In genomic region chr12:12072064-12072760, GRCh38 we compare ENCODE assay signal across 8 cellular contexts. TPM values are rescaled to one million over a fixed set of nuclear protein-coding genes. Genes with fewer than 3 reads are reported as not detected.
DNase-seq lines count a peak whose midpoint lies in the region; TF ChIP-seq lines count a peak whose summit lies in the region.

No MANE protein-coding gene starts in this region.

- no peak for TF ChIP-seq POLR2A in suprapubic skin (IDR thresholded peaks at IDR 0.05)

- H3K4me3 ChIP-seq in GM12865 (ENCODE audit: low read depth, low read length) = peak overlapping the region; percentile 40
- H3K4me3 ChIP-seq in OCI-LY3 (ENCODE audit: low read length) = peak overlapping the region; percentile 71
- H3K4me3 ChIP-seq in smooth muscle cell = peak overlapping the region; percentile 27
- H3K4me3 ChIP-seq in suprapubic skin = no peak overlapping the region

- H3K4me1 ChIP-seq in OCI-LY3 (ENCODE audit: low read length) (peaks cover 20% of the 10 kb centered on the region), smooth muscle cell (ENCODE audit: low read depth) (no peaks in the 10 kb centered on the region), suprapubic skin (no peaks in the 10 kb centered on the region)

- no peak for TF ChIP-seq EP300 in suprapubic skin (IDR thresholded peaks at IDR 0.05)

- intact Hi-C loops in posterior vena cava (cut with DNase I) = no loop called here

- H3K4me2 ChIP-seq in OCI-LY3 (ENCODE audit: low read length) (peak overlapping the region; percentile 76), smooth muscle cell (no peak overlapping the region)

- H3K79me2 ChIP-seq in OCI-LY3 (ENCODE audit: low read length) (no peaks in the 10 kb centered on the region), smooth muscle cell (ENCODE audit: low read depth) (no peaks in the 10 kb centered on the region)

- TF ChIP-seq CTCF in GM12865 (IDR thresholded peaks at IDR 0.05; ENCODE audit: insufficient read depth, low read depth, low read length, missing control alignments) (peak; percentile 14), OCI-LY3 (IDR thresholded peaks at IDR 0.05; ENCODE audit: low read depth, low read length) (peak; percentile 37), smooth muscle cell (IDR thresholded peaks at IDR 0.05; ENCODE audit: borderline replicate concordance, insufficient read depth, poor library complexity, severe bottlenecking) (no peak), suprapubic skin (IDR thresholded peaks at IDR 0.05) (no peak)

- H4K20me1 ChIP-seq in OCI-LY3 (ENCODE audit: insufficient read depth, low read length) (no peaks in the 10 kb centered on the region), smooth muscle cell (ENCODE audit: low read depth) (no peaks in the 10 kb centered on the region)

- peak; percentile 70 for DNase-seq in GM12865 (ENCODE audit: low read depth)
- DNase-seq in activated naive CD4-positive, alpha-beta T cell treated with anti-CD3 and anti-CD28 coated beads, Interleukin-2, amount 50 U/mL, for 16 hours = peak; percentile 43
- no peak for DNase-seq in smooth muscle cell (lab: John Stamatoyannopoulos, UW; ENCODE audit: unreplicated experiment)
- no peak for DNase-seq in suprapubic skin (ENCODE audit: low spot score in 2 of 2)
- no peak for DNase-seq in COLO668 (lab: John Stamatoyannopoulos, UW; ENCODE audit: unreplicated experiment)
- no peak for DNase-seq in posterior vena cava (ENCODE audit: low spot score)
- DNase-seq in amniotic stem cell (lab: John Stamatoyannopoulos, UW) = no peak

- H3K9me3 ChIP-seq in OCI-LY3 (ENCODE audit: insufficient read depth, low read length) (no peaks in the 10 kb centered on the region), smooth muscle cell (replicated peaks; ENCODE audit: low read depth) (no peaks in the 10 kb centered on the region), suprapubic skin (no peaks in the 10 kb centered on the region)

- WGBS in smooth muscle cell (ENCODE audit: low lambda C conversion rate) = 88% methylated on average over 21 of the region's 21 CpGs
- 81% methylated on average over 21 of the region's 21 CpGs for WGBS in suprapubic skin

- H3K36me3 ChIP-seq in OCI-LY3 (replicated peaks; ENCODE audit: low read depth, low read length) (no peaks in the 10 kb centered on the region), smooth muscle cell (ENCODE audit: low read depth) (no peaks in the 10 kb centered on the region), suprapubic skin (no peaks in the 10 kb centered on the region)

- peak overlapping the region; percentile 53 for H2AFZ ChIP-seq in OCI-LY3 (ENCODE audit: low read depth, low read length)
- H2AFZ ChIP-seq in smooth muscle cell (ENCODE audit: low read depth) = no peak overlapping the region

- H3K27ac ChIP-seq in OCI-LY3 (ENCODE audit: low read length) = no peak overlapping the region
- H3K27ac ChIP-seq in smooth muscle cell (ENCODE audit: low read depth) = no peak overlapping the region
- H3K27ac ChIP-seq in suprapubic skin = no peak overlapping the region

- H3K9ac ChIP-seq in OCI-LY3 (ENCODE audit: low read length) = peak overlapping the region; percentile 32
- no peak overlapping the region for H3K9ac ChIP-seq in smooth muscle cell (ENCODE audit: low read depth)

- no peaks in the 10 kb centered on the region for H3F3A ChIP-seq in smooth muscle cell (ENCODE audit: low read depth)

- H3K27me3 ChIP-seq in OCI-LY3 (ENCODE audit: low read depth, low read length) = peaks cover 22% of the 10 kb centered on the region
- no peaks in the 10 kb centered on the region for H3K27me3 ChIP-seq in smooth muscle cell (ENCODE audit: low read depth)
- no peaks in the 10 kb centered on the region for H3K27me3 ChIP-seq in suprapubic skin

RNA-seq across cellular contexts. Expression of gene BCL2L14, which starts 1.5 kb away (rescaled TPM):
- not detected in 2 replicates for total RNA-seq in smooth muscle cell
- polyA plus RNA-seq in smooth muscle cell = 0.08 TPM in 1 of 2 replicates, not detected in the other
- total RNA-seq in suprapubic skin = not detected
- not detected for total RNA-seq in posterior vena cava

Comparison
In these comparisons a context has a peak if more than half of its experiments do, and no peak if none do; other contexts are left out.
1. DNase-seq: peak in GM12865 (single experiment) and activated naive CD4-positive, alpha-beta T cell treated with anti-CD3 and anti-CD28 coated beads, Interleukin-2, amount 50 U/mL, for 16 hours (single experiment); none in smooth muscle cell (single experiment), suprapubic skin (0 of 2), COLO668 (single experiment), posterior vena cava (single experiment) and amniotic stem cell (single experiment).
2. CTCF ChIP-seq: peak in GM12865 (single experiment) and OCI-LY3 (single experiment); none in smooth muscle cell (single experiment) and suprapubic skin (0 of 2).